12 cellular contexts compared by ENCODE assay signal in genomic region chrX:136616987-136617685, GRCh38. TPM values are rescaled to one million over a fixed set of nuclear protein-coding genes. Genes with fewer than 3 reads are reported as not detected.
DNase-seq lines count a peak whose midpoint lies in the region; ATAC-seq, FAIRE-seq and TF ChIP-seq lines count a peak whose summit lies in the region.
"Had no signal": no experiment of that assay in that cellular context is flagged by ENCODE, and none has a peak within 500 bp of the region (broad histone marks: within the 10 kb centered on the region; RNA-seq: fewer than 3 reads in every experiment).

No MANE protein-coding gene starts in this region.

- H3K4me3 ChIP-seq in foreskin fibroblast (ENCODE audit: low read depth in 1 of 2, low read length in 2 of 2) = no peak overlapping the region
- H3K4me3 ChIP-seq: suprapubic skin had no signal

- POLR2A ChIA-PET in GM10248 (lab: Yijun Ruan, JAX) = interaction anchor here (1.2 kb wide), 1 partner anchor 263 kb away, joined by 5 read pairs; the partner anchor contains the start of gene RBMX
- POLR2A ChIA-PET in activated CD4-positive, alpha-beta memory T cell treated with anti-CD3 and anti-CD28 coated beads, Interleukin-2, amount 10 ng/mL, durations not matched to agents 7 days and 5 days (lab: Charles Lee) = interaction anchor here (0.6 to 4.8 kb wide), 17 partner anchors 9 to 263 kb away, joined by 3 to 61 read pairs (median 8); partner anchors contain the start of genes HTATSF1 and RBMX

- no peaks in the 10 kb centered on the region for H3K27me3 Mint-ChIP-seq in activated CD4-positive, alpha-beta memory T cell treated with anti-CD3 and anti-CD28 coated beads, Interleukin-2, amount 10 ng/mL, durations not matched to agents 7 days and 5 days

- no peaks in the 10 kb centered on the region for H3K36me3 Mint-ChIP-seq in activated CD4-positive, alpha-beta memory T cell treated with anti-CD3 and anti-CD28 coated beads, Interleukin-2, amount 10 ng/mL, durations not matched to agents 7 days and 5 days (ENCODE audit: low read depth)

- no peak for FAIRE-seq in urothelium cell line (lab: Jason Lieb, UNC)

- peak overlapping the region; percentile 32 for H3K4me3 Mint-ChIP-seq in activated CD4-positive, alpha-beta memory T cell treated with anti-CD3 and anti-CD28 coated beads, Interleukin-2, amount 10 ng/mL, durations not matched to agents 7 days and 5 days

- CTCF ChIA-PET in GM10248 (lab: Yijun Ruan, JAX) = interaction anchor here (1.1 to 1.4 kb wide), 4 partner anchors 9 to 78 kb away, joined by 3 to 4 read pairs (median 4); no protein-coding TSS in a partner anchor
- CTCF ChIA-PET in activated CD4-positive, alpha-beta memory T cell treated with anti-CD3 and anti-CD28 coated beads, Interleukin-2, amount 10 ng/mL, durations not matched to agents 7 days and 5 days (lab: Charles Lee) = interaction anchor here (0.6 to 2.0 kb wide), 8 partner anchors 9 to 297 kb away, joined by 3 to 13 read pairs (median 4); no protein-coding TSS in a partner anchor

- peak overlapping the region; percentile 87 for H3K27ac Mint-ChIP-seq in activated CD4-positive, alpha-beta memory T cell treated with anti-CD3 and anti-CD28 coated beads, Interleukin-2, amount 10 ng/mL, durations not matched to agents 7 days and 5 days

- no peaks in the 10 kb centered on the region for H3K9me3 Mint-ChIP-seq in activated CD4-positive, alpha-beta memory T cell treated with anti-CD3 and anti-CD28 coated beads, Interleukin-2, amount 10 ng/mL, durations not matched to agents 7 days and 5 days

- ATAC-seq in GM19043 (IDR thresholded peaks at IDR 0.05; ENCODE audit: low read depth, unreplicated experiment) (peak; percentile 90), HG02970 (IDR thresholded peaks at IDR 0.05; ENCODE audit: low FRiP score, unreplicated experiment) (peak; percentile 57)

- H3K4me1 Mint-ChIP-seq in activated CD4-positive, alpha-beta memory T cell treated with anti-CD3 and anti-CD28 coated beads, Interleukin-2, amount 10 ng/mL, durations not matched to agents 7 days and 5 days = peaks cover 66% of the 10 kb centered on the region

- no peak for TF ChIP-seq CTCF in GM10248 (IDR thresholded peaks at IDR 0.05; ENCODE audit: control extremely low read depth, extremely low read depth, low read depth, missing control alignments)
- no peak for TF ChIP-seq CTCF in foreskin fibroblast (IDR thresholded peaks at IDR 0.05; ENCODE audit: low read depth, low read length)

- DNase-seq in GM10248 (ENCODE audit: extremely low spot score) (peak; percentile 49), foreskin fibroblast (no peak), urothelium cell line (ENCODE audit: low spot score) (no peak), NCI-H1092 treated with DMSO at 0.1 percent for 48 hours (lab: John Stamatoyannopoulos, UW) (no peak), NCI-H2081 (lab: John Stamatoyannopoulos, UW) (no peak)
- DNase-seq in activated CD4-positive, alpha-beta memory T cell treated with anti-CD3 and anti-CD28 coated beads, Interleukin-2, amount 10 ng/mL, durations not matched to agents 7 days and 5 days = peak; percentile 35
- DNase-seq: WERI-Rb-1 had no signal

RNA-seq across cellular contexts. Expression of gene CD40LG, which starts 30.8 kb away (rescaled TPM):
- 100 to 1,000 TPM; 139 TPM for total RNA-seq in activated CD4-positive, alpha-beta memory T cell treated with anti-CD3 and anti-CD28 coated beads, Interleukin-2, amount 10 ng/mL, durations not matched to agents 7 days and 5 days
- total RNA-seq: dermis microvascular lymphatic vessel endothelial cell, NCI-H460, suprapubic skin had no signal

Comparison
In these comparisons a context has a peak if more than half of its experiments do, and no peak if none do; other contexts are left out.
1. DNase-seq: peak in GM10248 (single experiment) and activated CD4-positive, alpha-beta memory T cell treated with anti-CD3 and anti-CD28 coated beads, Interleukin-2, amount 10 ng/mL, durations not matched to agents 7 days and 5 days (single experiment); none in foreskin fibroblast (0 of 2), urothelium cell line (single experiment), NCI-H1092 treated with DMSO at 0.1 percent for 48 hours (single experiment) and NCI-H2081 (0 of 2).